In the genomic region with DNA sequence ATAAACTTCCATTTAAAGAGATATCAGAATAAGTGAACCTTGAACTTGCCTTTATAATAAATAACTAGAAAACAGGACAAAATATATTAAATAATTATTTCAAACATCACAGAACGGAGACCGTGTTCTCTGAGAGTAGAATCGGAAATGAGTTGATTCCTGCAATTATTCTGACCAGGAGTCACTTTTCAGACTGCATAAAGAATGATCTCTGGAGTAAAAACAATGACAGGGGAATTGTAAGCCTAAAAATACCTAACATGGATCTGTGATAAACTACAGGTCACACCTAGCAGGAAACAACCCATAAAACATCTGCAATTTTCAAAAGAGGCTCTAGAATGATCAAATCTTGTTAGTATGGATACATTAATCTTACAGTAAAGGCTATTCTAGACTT, we compare ENCODE assay signal across 30 cellular contexts.
"Had no signal": no experiment of that assay in that cellular context is flagged by ENCODE, and none has a peak within 500 bp of the region (broad histone marks: within the 10 kb centered on the region; RNA-seq: fewer than 3 reads in every experiment).

No MANE protein-coding gene starts in this region.

- H3K4me2 ChIP-seq: neural progenitor cell, smooth muscle cell had no signal

- H3K4me1 ChIP-seq: foreskin keratinocyte, gastroesophageal sphincter, heart right ventricle, neural progenitor cell, parathyroid adenoma, right lobe of liver, suprapubic skin, vagina had no signal

- H2AFZ ChIP-seq: neural progenitor cell, parathyroid adenoma had no signal

- DNase-seq: dorsolateral prefrontal cortex; effector CD4-positive, alpha-beta T cell; foreskin keratinocyte; glutamatergic neuron; heart right ventricle; hippocampal formation; kidney glomerular epithelial cell; left colon; mesendoderm; midbrain; naive thymus-derived CD4-positive, alpha-beta T cell; right lobe of liver; stimulated activated CD4-positive, alpha-beta T cell treated with anti-CD3 and anti-CD28 coated beads, Interleukin-12 subunit alpha, Interleukin-12 subunit beta, amount 100 ng/mL, for 4 hours; stimulated activated CD4-positive, alpha-beta T cell treated with anti-CD3 and anti-CD28 coated beads, Interleukin-1b, Interleukin-23, amount 100 ng/mL, for 48 hours; stimulated activated CD4-positive, alpha-beta T cell treated with anti-CD3 and anti-CD28 coated beads, Interleukin-4, amount 100 ng/mL, for 1 hour; stimulated activated CD8-positive, alpha-beta memory T cell treated with anti-CD3 and anti-CD28 coated beads, Interleukin-4, amount 100 ng/mL, for 48 hours; stimulated activated naive CD4-positive, alpha-beta T cell; stimulated activated naive CD8-positive, alpha-beta T cell treated with anti-CD3 and anti-CD28 coated beads, Interleukin-15, amount 100 ng/mL, for 72 hours; trophoblast cell had no signal

- H3K36me3 ChIP-seq: gastroesophageal sphincter, heart right ventricle, neural progenitor cell, right lobe of liver, suprapubic skin, vagina had no signal

- ATAC-seq: esophagus mucosa; foreskin keratinocyte; gastroesophageal sphincter; heart right ventricle; left colon; naive thymus-derived CD4-positive, alpha-beta T cell; right lobe of liver; stimulated activated naive CD8-positive, alpha-beta T cell treated with anti-CD3 and anti-CD28 coated beads, Interleukin-15, amount 100 ng/mL, for 72 hours had no signal

- H3K4me3 ChIP-seq: coronary artery, dorsolateral prefrontal cortex, gastroesophageal sphincter, heart right ventricle, lung, neural progenitor cell, right lobe of liver, smooth muscle cell, suprapubic skin, vagina had no signal

- H3K9me3 ChIP-seq: gastroesophageal sphincter, right lobe of liver, suprapubic skin, vagina had no signal

- H3K27me3 ChIP-seq: dorsolateral prefrontal cortex, foreskin keratinocyte, gastroesophageal sphincter, heart right ventricle, neural progenitor cell, right lobe of liver, suprapubic skin, vagina had no signal

- H3K79me2 ChIP-seq: parathyroid adenoma had no signal

- H3K9ac ChIP-seq: neural progenitor cell, parathyroid adenoma had no signal

- FAIRE-seq: islet of Langerhans had no signal

- H3K27ac ChIP-seq: coronary artery, dorsolateral prefrontal cortex, epithelial cell of prostate, foreskin keratinocyte, gastroesophageal sphincter, heart right ventricle, neural progenitor cell, parathyroid adenoma, right lobe of liver, suprapubic skin, vagina had no signal
